ENCODE assay signal across 11 cellular contexts in genomic region chr2:37456479-37456878, GRCh38.
A peak's percentile ranks its signal among the peaks of the same experiment; 100 is the strongest.
DNase-seq lines count a peak whose midpoint lies in the region; ATAC-seq, FAIRE-seq and TF ChIP-seq lines count a peak whose summit lies in the region.
"Had no signal": no experiment of that assay in that cellular context is flagged by ENCODE, and none has a peak within 500 bp of the region (broad histone marks: within the 10 kb centered on the region; RNA-seq: fewer than 3 reads in every experiment).

No MANE protein-coding gene starts in this region.

- H3K36me3 ChIP-seq in HEK293 (ENCODE audit: control insufficient read depth in 2 of 2, insufficient read depth in 1 of 2, low read length in 2 of 2) (no peaks in the 10 kb centered on the region), H1 (ENCODE audit: control insufficient read depth in 2 of 4, insufficient read depth in 4 of 4, low read length in 3 of 4) (no peaks in the 10 kb centered on the region), left ventricle myocardium inferior (no peaks in the 10 kb centered on the region)
- H3K36me3 ChIP-seq: left lung had no signal

- no peak overlapping the region for H2BK20ac ChIP-seq in H1 (ENCODE audit: low read length)

- H3K4me3 ChIP-seq in A549 (no peak overlapping the region), HEK293 (ENCODE audit: low read depth, low read length) (no peak overlapping the region), H1 (ENCODE audit: extremely low read depth in 1 of 4, insufficient read depth in 2 of 4, low read depth in 3 of 4, low read length in 4 of 4) (no peak overlapping the region), left ventricle myocardium inferior (no peak overlapping the region)
- H3K4me3 ChIP-seq: left lung, testis had no signal

- WGBS in A549 (ENCODE audit: missing lambda C conversion rate), result 100% methylated on average over 1 of the region's 1 CpG
- WGBS in H1 (ENCODE audit: extremely low coverage in 1 of 2, insufficient coverage in 1 of 2, insufficient read length in 1 of 2, insufficient replicate concordance in 2 of 2, low coverage in 1 of 2, low lambda C conversion rate in 2 of 2, missing lambda C conversion rate in 1 of 2), 2 experiments, result 83% methylated on average over 1 of the region's 1 CpG; no CpG with 5 or more reads in 1 of the 2 experiments

- H3K9me3 ChIP-seq in A549 (no peaks in the 10 kb centered on the region), HEK293 (ENCODE audit: control insufficient read depth, insufficient read depth, low read depth, low read length) (no peaks in the 10 kb centered on the region), H1 (ENCODE audit: insufficient read depth in 2 of 2, low read depth in 1 of 2, low read length in 1 of 2) (no peaks in the 10 kb centered on the region), left ventricle myocardium inferior (replicated peaks) (no peaks in the 10 kb centered on the region)
- H3K9me3 ChIP-seq: left lung, testis had no signal

- intact Hi-C loops in left ventricle myocardium inferior (cut with micrococcal nuclease), result no loop called here

- no peak overlapping the region for H3K56ac ChIP-seq in H1 (replicated peaks; ENCODE audit: insufficient read length, low read depth, low read length)

- TF ChIP-seq EP300 in A549 (IDR thresholded peaks at IDR 0.05) (no peak), H1 (IDR thresholded peaks at IDR 0.05; ENCODE audit: borderline replicate concordance in 1 of 2, low read depth in 2 of 2, low read length in 2 of 2) (no peak)

- H2AK5ac ChIP-seq in H1 (ENCODE audit: low read depth, low read length), result no peak overlapping the region

- H3K4ac ChIP-seq in H1 (replicated peaks; ENCODE audit: insufficient read length, low read depth, low read length), result no peak overlapping the region

- FAIRE-seq in A549 (lab: Jason Lieb, UNC) (no peak), H1 (lab: Jason Lieb, UNC) (no peak)

- DNase-seq in A549 (ENCODE audit: low read depth in 1 of 2, low spot score in 1 of 2), result no peak
- peak; percentile 12 for DNase-seq in activated CD4-positive, alpha-beta T cell treated with anti-CD3 and anti-CD28 coated beads, Interleukin-2, amount 50 U/mL, for 1 hour
- no peak for DNase-seq in H1 (ENCODE audit: low read depth in 1 of 2, low spot score in 2 of 2)
- no peak for DNase-seq in NCI-H2107 (lab: John Stamatoyannopoulos, UW)
- DNase-seq in mucosa of gallbladder (ENCODE audit: low spot score), result no peak
- no peak for DNase-seq in left ventricle myocardium inferior
- DNase-seq: left lung, testis had no signal

- H4K91ac ChIP-seq in H1 (replicated peaks; ENCODE audit: insufficient read length, low read length), result no peak overlapping the region

- no peak for TF ChIP-seq CTCF in A549 (IDR thresholded peaks at IDR 0.05)
- no peak for TF ChIP-seq CTCF in HEK293 (tag by site-specific recombination; IDR thresholded peaks at IDR 0.05)
- no peak for TF ChIP-seq CTCF in H1 (IDR thresholded peaks at IDR 0.05; ENCODE audit: control extremely low read depth in 1 of 3, insufficient read depth in 1 of 3, low read depth in 1 of 3, low read length in 3 of 3)
- TF ChIP-seq CTCF in left ventricle myocardium inferior (IDR thresholded peaks at IDR 0.05; ENCODE audit: borderline replicate concordance), result no peak

- no peak overlapping the region for H2BK120ac ChIP-seq in H1 (replicated peaks; ENCODE audit: low read depth, low read length)

- no peaks in the 10 kb centered on the region for H3K23me2 ChIP-seq in H1 (ENCODE audit: low read depth, low read length)

- no peak overlapping the region for H2BK5ac ChIP-seq in H1 (ENCODE audit: low read depth, low read length)

- no peaks in the 10 kb centered on the region for H3K27me3 ChIP-seq in H1 (replicated peaks in 1 of 4; ENCODE audit: control insufficient read depth in 3 of 4, extremely low read depth in 1 of 4, insufficient read depth in 3 of 4, low read length in 3 of 4)
- H3K27me3 ChIP-seq in left ventricle myocardium inferior (ENCODE audit: low read depth), result no peaks in the 10 kb centered on the region
- H3K27me3 ChIP-seq: left lung, testis had no signal

- H4K20me1 ChIP-seq in H1 (replicated peaks in 1 of 2; ENCODE audit: control insufficient read depth in 1 of 2, insufficient read depth in 2 of 2, low read length in 2 of 2), result no peaks in the 10 kb centered on the region

- no peak; a peak in 2 of 6 replicates for ATAC-seq in A549
- ATAC-seq in GM18505 (IDR thresholded peaks at IDR 0.05; ENCODE audit: unreplicated experiment), result no peak
- ATAC-seq: sciatic nerve had no signal

- H3K18ac ChIP-seq in H1 (ENCODE audit: extremely low read depth, low read length), result no peak overlapping the region

- H3K4me2 ChIP-seq in A549, result no peak overlapping the region
- H3K4me2 ChIP-seq in H1 (ENCODE audit: insufficient read depth in 1 of 2, low read depth in 2 of 2, low read length in 2 of 2), result no peak overlapping the region

- H2BK15ac ChIP-seq in H1 (ENCODE audit: low read length), result no peak overlapping the region

- H3K14ac ChIP-seq in H1 (ENCODE audit: insufficient read length), result no peak overlapping the region

- TF ChIP-seq RAD21 in A549 (conservative IDR thresholded peaks at IDR 0.05 in 1 of 2, IDR thresholded peaks at IDR 0.05 in 1 of 2) (no peak), H1 (IDR thresholded peaks at IDR 0.05 in 1 of 2, conservative IDR thresholded peaks at IDR 0.05 in 1 of 2; ENCODE audit: low read depth in 2 of 2, low read length in 2 of 2) (no peak)

- H3K79me2 ChIP-seq in H1 (ENCODE audit: control insufficient read depth in 1 of 2, insufficient read depth in 2 of 2, low read length in 2 of 2), result no peaks in the 10 kb centered on the region

- H3K23ac ChIP-seq in H1 (ENCODE audit: insufficient read length), result no peak overlapping the region

- no peaks in the 10 kb centered on the region for H3K4me1 ChIP-seq in A549
- H3K4me1 ChIP-seq in HEK293 (ENCODE audit: control insufficient read depth, insufficient read depth, low read length), result no peaks in the 10 kb centered on the region; the same call in 1 of the 2 replicates
- no peaks in the 10 kb centered on the region for H3K4me1 ChIP-seq in H1 (replicated peaks in 1 of 4; ENCODE audit: control insufficient read depth in 3 of 4, insufficient read depth in 4 of 4, low read length in 3 of 4)
- peaks cover 31% of the 10 kb centered on the region for H3K4me1 ChIP-seq in left ventricle myocardium inferior

- CTCF ChIA-PET in A549 (lab: Yijun Ruan, JAX) (interaction anchor here (0.6 to 1.8 kb wide), 4 partner anchors 11 to 432 kb away, joined by 3 to 7 read pairs (median 4); no protein-coding TSS in a partner anchor), HEK293 (lab: Yijun Ruan, JAX) (no interaction called here), H1 (lab: Charles Lee; ENCODE audit: partially characterized antibody) (interaction anchor here (0.8 to 0.9 kb wide), 2 partner anchors 18 to 354 kb away, joined by 3 to 4 read pairs; no protein-coding TSS in a partner anchor)

- H3K27ac ChIP-seq in A549 (no peak overlapping the region), HEK293 (ENCODE audit: extremely low read depth, low read depth, low read length) (no peak overlapping the region), H1 (ENCODE audit: low read depth, low read length) (no peak overlapping the region), left ventricle myocardium inferior (replicated peaks) (no peak overlapping the region)

- no peak overlapping the region for H4K5ac ChIP-seq in H1 (ENCODE audit: insufficient read length, low read depth, low read length)

- H3K79me1 ChIP-seq in H1 (ENCODE audit: low read depth, low read length), result no peaks in the 10 kb centered on the region

- POLR2A ChIA-PET in A549 (lab: Yijun Ruan, JAX), result no interaction called here
- POLR2A ChIA-PET in HEK293 (lab: Yijun Ruan, JAX), result no interaction called here
- POLR2A ChIA-PET in H1 (lab: Charles Lee; ENCODE audit: partially characterized antibody), result no interaction called here

- H4K8ac ChIP-seq in H1 (ENCODE audit: extremely low read depth, insufficient read depth, low read length), result peak overlapping the region; percentile 8; the same call in 1 of the 2 replicates

- TF ChIP-seq POLR2A in A549 (IDR thresholded peaks at IDR 0.05; ENCODE audit: low read length) (0 out of 2 replicates have a peak, but pooled peaks have one; percentile 18), H1 (IDR thresholded peaks at IDR 0.05; ENCODE audit: control extremely low read depth in 1 of 2, low read depth in 2 of 2, low read length in 2 of 2) (no peak), GM18505 (IDR thresholded peaks at IDR 0.05; ENCODE audit: borderline replicate concordance, extremely low read depth, insufficient read depth, insufficient read length) (no peak)

- H2BK12ac ChIP-seq in H1 (ENCODE audit: low read depth, low read length), result no peak overlapping the region

- no peak overlapping the region for H3K9ac ChIP-seq in H1 (replicated peaks in 1 of 4; ENCODE audit: extremely low read depth in 1 of 4, low read depth in 3 of 4, low read length in 3 of 4)

- H2AFZ ChIP-seq in H1 (ENCODE audit: low read length), result peak overlapping the region; percentile 52; the same call in 1 of the 2 replicates

TF ChIP-seq in A549, 52 proteins besides CTCF, POLR2A, EP300 and RAD21 (continues in another document):
- TF ChIP-seq POLR2AphosphoS2 (conservative IDR thresholded peaks at IDR 0.05; ENCODE audit: low read length) (no peak), ZNF302 (CRISPR knock-in tag; IDR thresholded peaks at IDR 0.05) (no peak)

TF ChIP-seq in HEK293, 187 proteins besides CTCF, POLR2A, EP300 and RAD21 (continues in another document):
- no peak for TF ChIP-seq ZNF362 (tag by site-specific recombination; IDR thresholded peaks at IDR 0.05)

TF ChIP-seq in H1, 55 proteins besides CTCF, POLR2A, EP300 and RAD21 (continues in another document):
- TF ChIP-seq EZH2 (IDR thresholded peaks at IDR 0.05; ENCODE audit: low read depth, low read length, severe bottlenecking), result no peak
- TF ChIP-seq POU5F1 (IDR thresholded peaks at IDR 0.05; ENCODE audit: low read depth, low read length), result no peak
- no peak for TF ChIP-seq CTBP2 (IDR thresholded peaks at IDR 0.05; ENCODE audit: borderline replicate concordance, insufficient read depth, insufficient read length, low read length)
- no peak for TF ChIP-seq ASH2L (IDR thresholded peaks at IDR 0.05; ENCODE audit: low read length)
- no peak for TF ChIP-seq TAF1 (IDR thresholded peaks at IDR 0.05; ENCODE audit: low read depth, low read length)
- no peak for TF ChIP-seq TCF12 (IDR thresholded peaks at IDR 0.05; ENCODE audit: low read depth, low read length)
- TF ChIP-seq ATF2 (IDR thresholded peaks at IDR 0.05; ENCODE audit: low read length), result no peak
- TF ChIP-seq BCL11A (IDR thresholded peaks at IDR 0.05; ENCODE audit: low read depth in 2 of 2, low read length in 2 of 2), result no peak
